ENCODE assay signal across 1 cellular context in the genomic region with DNA sequence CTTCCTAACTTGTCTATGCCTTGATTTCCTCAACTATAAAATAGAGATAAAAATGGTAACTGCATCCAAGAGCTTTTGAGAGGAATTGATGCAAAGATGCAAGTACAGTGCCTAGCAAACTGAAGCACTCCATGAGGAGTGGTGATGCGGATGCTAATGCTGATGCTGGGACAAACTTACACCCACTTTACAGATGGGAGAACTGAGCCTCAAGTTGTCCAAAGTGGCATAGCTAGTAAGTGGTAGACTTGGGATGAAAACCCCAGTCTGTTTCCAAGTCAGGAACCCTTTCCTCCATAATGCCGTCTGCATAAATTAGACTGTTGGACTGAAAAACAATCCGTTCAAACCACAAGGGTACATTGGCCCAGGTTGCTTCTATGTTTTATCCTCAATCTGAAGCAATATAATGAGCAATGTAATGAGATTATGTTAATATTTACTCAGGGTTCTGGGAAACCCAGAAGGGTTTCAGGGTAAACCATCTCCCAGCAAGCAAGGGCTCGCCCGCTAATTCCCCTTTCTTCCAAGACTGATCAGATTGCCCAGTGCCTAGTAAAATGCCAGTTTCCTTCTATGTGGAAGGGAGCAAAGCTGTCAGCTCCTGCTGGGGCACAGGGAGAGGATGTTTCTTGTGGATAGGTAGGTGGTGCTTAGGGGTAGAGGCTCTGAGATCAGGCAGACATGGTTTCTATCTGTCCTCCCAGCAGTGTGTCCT.
TF ChIP-seq lines count a peak whose summit lies in the region.

No MANE protein-coding gene starts in this region.

TF ChIP-seq in K562, 482 proteins besides CTCF, POLR2A, EP300 and RAD21:
- TF ChIP-seq HDAC2 (IDR thresholded peaks at IDR 0.05), result peak; percentile 13; the same call in 1 of the 2 replicates
- TF ChIP-seq BCOR (IDR thresholded peaks at IDR 0.05), result peak; percentile 78
- peak; percentile 28; the same call in 1 of the 2 replicates for TF ChIP-seq ESRRA (IDR thresholded peaks at IDR 0.05; ENCODE audit: borderline replicate concordance, low read depth)
- TF ChIP-seq RBM25 (IDR thresholded peaks at IDR 0.05; ENCODE audit: low read depth, low read length, severe bottlenecking), result peak; percentile 88
- no peak for TF ChIP-seq ZC3H11A (IDR thresholded peaks at IDR 0.05; ENCODE audit: low read depth, low read length)
- TF ChIP-seq KDM1A (IDR thresholded peaks at IDR 0.05), result peak; percentile 16 to 30; a peak in 1 of 4 replicates
